In the genomic region with DNA sequence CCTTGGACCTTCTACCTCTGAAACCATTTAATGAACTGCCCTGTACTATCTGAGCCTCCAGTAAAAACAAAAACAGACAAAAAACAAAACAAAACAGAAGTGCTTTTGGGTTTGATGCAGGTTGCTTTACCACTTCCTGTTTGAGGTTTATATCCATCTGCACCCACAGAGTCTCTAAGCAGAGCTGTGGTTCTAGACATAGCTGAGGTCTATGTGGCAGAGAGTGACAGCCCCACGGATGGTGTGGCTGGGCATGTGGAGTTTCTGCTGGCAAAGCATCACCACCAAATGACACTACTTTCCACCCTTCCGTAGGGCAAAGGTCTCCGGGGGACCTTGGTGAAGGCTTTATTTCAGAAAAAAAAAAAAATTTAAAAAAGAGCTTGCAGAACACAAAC, we compare ENCODE assay signal across 8 cellular contexts.
A peak's percentile ranks its signal among the peaks of the same experiment; 100 is the strongest.
DNase-seq lines count a peak whose midpoint lies in the region; ATAC-seq and TF ChIP-seq lines count a peak whose summit lies in the region.

No MANE protein-coding gene starts in this region.

- no peaks in the 10 kb centered on the region for H3K27me3 Mint-ChIP-seq in activated naive CD8-positive, alpha-beta T cell treated with anti-CD3 and anti-CD28 coated beads, Interleukin-2, amount 50 U/mL, for 24 hours
- peaks cover 12% of the 10 kb centered on the region for H3K27me3 Mint-ChIP-seq in endothelial cell (ENCODE audit: unreplicated experiment)

- peak overlapping the region; percentile 58 for H3K27ac Mint-ChIP-seq in activated naive CD8-positive, alpha-beta T cell treated with anti-CD3 and anti-CD28 coated beads, Interleukin-2, amount 50 U/mL, for 24 hours
- H3K27ac Mint-ChIP-seq in endothelial cell (ENCODE audit: unreplicated experiment): no peak overlapping the region

- peak; percentile 96 for ATAC-seq in GM18498 (IDR thresholded peaks at IDR 0.05; ENCODE audit: unreplicated experiment)
- peak; percentile 95 for ATAC-seq in GM21723 (IDR thresholded peaks at IDR 0.05; ENCODE audit: unreplicated experiment)
- ATAC-seq in activated naive CD8-positive, alpha-beta T cell treated with anti-CD3 and anti-CD28 coated beads, Interleukin-2, amount 50 U/mL, for 24 hours: peak; percentile 70

- DNase-seq in M059J (ENCODE audit: low read depth): peak; percentile 15
- DNase-seq in activated naive CD8-positive, alpha-beta T cell treated with anti-CD3 and anti-CD28 coated beads, Interleukin-2, amount 50 U/mL, for 24 hours: peak; percentile 13
- no peak for DNase-seq in DMS153 treated with DMSO at 0.1 percent for 48 hours (lab: John Stamatoyannopoulos, UW; ENCODE audit: unreplicated experiment)
- no peak for DNase-seq in NCI-H2107 treated with DMSO at 0.1 percent for 48 hours (lab: John Stamatoyannopoulos, UW; ENCODE audit: unreplicated experiment)
- DNase-seq in endothelial cell (ENCODE audit: low spot score): no peak
- no peak for DNase-seq in NCI-H1048 (lab: John Stamatoyannopoulos, UW)

- TF ChIP-seq CTCF in endothelial cell (IDR thresholded peaks at IDR 0.05; ENCODE audit: unreplicated experiment): no peak

- no peaks in the 10 kb centered on the region for H3K9me3 Mint-ChIP-seq in activated naive CD8-positive, alpha-beta T cell treated with anti-CD3 and anti-CD28 coated beads, Interleukin-2, amount 50 U/mL, for 24 hours
- H3K9me3 Mint-ChIP-seq in endothelial cell (ENCODE audit: unreplicated experiment): peaks cover 31% of the 10 kb centered on the region

- peak overlapping the region; percentile 50 for H3K4me3 Mint-ChIP-seq in activated naive CD8-positive, alpha-beta T cell treated with anti-CD3 and anti-CD28 coated beads, Interleukin-2, amount 50 U/mL, for 24 hours
- H3K4me3 Mint-ChIP-seq in endothelial cell (ENCODE audit: unreplicated experiment): no peak overlapping the region

- peaks cover 36% of the 10 kb centered on the region for H3K4me1 Mint-ChIP-seq in activated naive CD8-positive, alpha-beta T cell treated with anti-CD3 and anti-CD28 coated beads, Interleukin-2, amount 50 U/mL, for 24 hours
- H3K4me1 Mint-ChIP-seq in endothelial cell (ENCODE audit: unreplicated experiment): no peaks in the 10 kb centered on the region

- no peaks in the 10 kb centered on the region for H3K36me3 Mint-ChIP-seq in activated naive CD8-positive, alpha-beta T cell treated with anti-CD3 and anti-CD28 coated beads, Interleukin-2, amount 50 U/mL, for 24 hours (ENCODE audit: low read depth)
- H3K36me3 Mint-ChIP-seq in endothelial cell (ENCODE audit: low read depth, unreplicated experiment): peaks cover 5% of the 10 kb centered on the region

Comparison
In these comparisons a context has a peak if more than half of its experiments do, and no peak if none do; other contexts are left out.
1. DNase-seq: peak in M059J (single experiment) and activated naive CD8-positive, alpha-beta T cell treated with anti-CD3 and anti-CD28 coated beads, Interleukin-2, amount 50 U/mL, for 24 hours (single experiment); none in DMS153 treated with DMSO at 0.1 percent for 48 hours (single experiment), NCI-H2107 treated with DMSO at 0.1 percent for 48 hours (single experiment), endothelial cell (single experiment) and NCI-H1048 (single experiment).
2. Peak in every context shown above with its lines, with median percentiles within 50 percentile points of each other: ATAC-seq.